Comparison of ENCODE assay signal across 10 cellular contexts in genomic region chr7:91082038-91082437, GRCh38.
A peak's percentile ranks its signal among the peaks of the same experiment; 100 is the strongest.
DNase-seq lines count a peak whose midpoint lies in the region; ATAC-seq and TF ChIP-seq lines count a peak whose summit lies in the region.
"Had no signal": no experiment of that assay in that cellular context is flagged by ENCODE, and none has a peak within 500 bp of the region (broad histone marks: within the 10 kb centered on the region; RNA-seq: fewer than 3 reads in every experiment).

No MANE protein-coding gene starts in this region.

- no peak overlapping the region for H3K4me3 ChIP-seq in astrocyte of the spinal cord (ENCODE audit: low read depth, low read length)
- H3K4me3 ChIP-seq: lung had no signal

- DNase-seq in GM04504 (ENCODE audit: low read depth) (peak; percentile 48), astrocyte of the spinal cord (ENCODE audit: low read depth, low spot score) (peak; percentile 83), hepatic stellate cell (ENCODE audit: low spot score) (peak; percentile 27), superior temporal gyrus (ENCODE audit: extremely low spot score) (peak; percentile 36), NCI-H345 (lab: John Stamatoyannopoulos, UW) (no peak), H4 (ENCODE audit: low spot score) (no peak)
- DNase-seq: activated T-cell treated with anti-CD3 and anti-CD28 coated beads, Interleukin-2, amount 50 U/mL, for 24 hours had no signal

- no peak for ATAC-seq in esophagus mucosa
- ATAC-seq in HG03159 (IDR thresholded peaks at IDR 0.05; ENCODE audit: unreplicated experiment), result no peak

- TF ChIP-seq CTCF in astrocyte of the spinal cord (IDR thresholded peaks at IDR 0.05; ENCODE audit: low read depth, low read length), result no peak

- in situ Hi-C loops in astrocyte of the spinal cord (cut with HindIII; ENCODE audit: low sequenced_read_pairs), result no loop called here

Comparison
In these comparisons a context has a peak if more than half of its experiments do, and no peak if none do; other contexts are left out.
1. DNase-seq: peak in GM04504 (single experiment), astrocyte of the spinal cord (single experiment), hepatic stellate cell (single experiment) and superior temporal gyrus (single experiment); none in NCI-H345 (single experiment) and H4 (single experiment).